In genomic region chr2:96770451-96770850, GRCh38 we compare ENCODE assay signal across 1 cellular context.
TF ChIP-seq lines count a peak whose summit lies in the region.

No MANE protein-coding gene starts in this region.

TF ChIP-seq in HepG2, 621 proteins besides CTCF, POLR2A, EP300 and RAD21:
- 0 out of 2 replicates have a peak, but pooled peaks have one; percentile 5 for TF ChIP-seq HDAC2 (CRISPR knock-in tag; IDR thresholded peaks at IDR 0.05)
- TF ChIP-seq, protein P1, sequence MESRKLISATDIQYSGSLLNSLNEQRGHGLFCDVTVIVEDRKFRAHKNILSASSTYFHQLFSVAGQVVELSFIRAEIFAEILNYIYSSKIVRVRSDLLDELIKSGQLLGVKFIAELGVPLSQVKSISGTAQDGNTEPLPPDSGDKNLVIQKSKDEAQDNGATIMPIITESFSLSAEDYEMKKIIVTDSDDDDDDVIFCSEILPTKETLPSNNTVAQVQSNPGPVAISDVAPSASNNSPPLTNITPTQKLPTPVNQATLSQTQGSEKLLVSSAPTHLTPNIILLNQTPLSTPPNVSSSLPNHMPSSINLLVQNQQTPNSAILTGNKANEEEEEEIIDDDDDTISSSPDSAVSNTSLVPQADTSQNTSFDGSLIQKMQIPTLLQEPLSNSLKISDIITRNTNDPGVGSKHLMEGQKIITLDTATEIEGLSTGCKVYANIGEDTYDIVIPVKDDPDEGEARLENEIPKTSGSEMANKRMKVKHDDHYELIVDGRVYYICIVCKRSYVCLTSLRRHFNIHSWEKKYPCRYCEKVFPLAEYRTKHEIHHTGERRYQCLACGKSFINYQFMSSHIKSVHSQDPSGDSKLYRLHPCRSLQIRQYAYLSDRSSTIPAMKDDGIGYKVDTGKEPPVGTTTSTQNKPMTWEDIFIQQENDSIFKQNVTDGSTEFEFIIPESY (CRISPR knock-in tag; IDR thresholded peaks at IDR 0.05) = peak; percentile 58; the same call in 1 of the 2 replicates
- TF ChIP-seq MIER2 (CRISPR knock-in tag; IDR thresholded peaks at IDR 0.05) = no peak
- TF ChIP-seq HNRNPK (IDR thresholded peaks at IDR 0.05; ENCODE audit: low read depth, low read length, poor library complexity, severe bottlenecking) = no peak
- TF ChIP-seq, protein P2, sequence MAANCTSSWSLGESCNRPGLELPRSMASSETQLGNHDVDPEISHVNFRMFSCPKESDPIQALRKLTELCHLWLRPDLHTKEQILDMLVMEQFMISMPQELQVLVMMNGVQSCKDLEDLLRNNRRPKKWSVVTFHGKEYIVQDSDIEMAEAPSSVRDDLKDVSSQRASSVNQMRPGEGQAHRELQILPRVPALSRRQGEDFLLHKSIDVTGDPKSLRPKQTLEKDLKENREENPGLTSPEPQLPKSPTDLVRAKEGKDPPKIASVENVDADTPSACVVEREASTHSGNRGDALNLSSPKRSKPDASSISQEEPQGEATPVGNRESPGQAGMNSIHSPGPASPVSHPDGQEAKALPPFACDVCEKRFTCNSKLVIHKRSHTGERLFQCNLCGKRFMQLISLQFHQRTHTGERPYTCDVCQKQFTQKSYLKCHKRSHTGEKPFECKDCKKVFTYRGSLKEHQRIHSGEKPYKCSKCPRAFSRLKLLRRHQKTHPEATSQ (CRISPR knock-in tag; IDR thresholded peaks at IDR 0.05; ENCODE audit: borderline replicate concordance) = no peak
- TF ChIP-seq, protein P3, sequence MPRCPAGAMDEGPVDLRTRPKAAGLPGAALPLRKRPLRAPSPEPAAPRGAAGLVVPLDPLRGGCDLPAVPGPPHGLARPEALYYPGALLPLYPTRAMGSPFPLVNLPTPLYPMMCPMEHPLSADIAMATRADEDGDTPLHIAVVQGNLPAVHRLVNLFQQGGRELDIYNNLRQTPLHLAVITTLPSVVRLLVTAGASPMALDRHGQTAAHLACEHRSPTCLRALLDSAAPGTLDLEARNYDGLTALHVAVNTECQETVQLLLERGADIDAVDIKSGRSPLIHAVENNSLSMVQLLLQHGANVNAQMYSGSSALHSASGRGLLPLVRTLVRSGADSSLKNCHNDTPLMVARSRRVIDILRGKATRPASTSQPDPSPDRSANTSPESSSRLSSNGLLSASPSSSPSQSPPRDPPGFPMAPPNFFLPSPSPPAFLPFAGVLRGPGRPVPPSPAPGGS (CRISPR knock-in tag; IDR thresholded peaks at IDR 0.05) = 0 out of 2 replicates have a peak, but pooled peaks have one; percentile 37
- TF ChIP-seq ZNF713 (CRISPR knock-in tag; IDR thresholded peaks at IDR 0.05) = no peak
- TF ChIP-seq PHF20 (CRISPR knock-in tag; IDR thresholded peaks at IDR 0.05) = no peak
- no peak for TF ChIP-seq TBP (CRISPR knock-in tag; IDR thresholded peaks at IDR 0.05)
- TF ChIP-seq, protein P4, sequence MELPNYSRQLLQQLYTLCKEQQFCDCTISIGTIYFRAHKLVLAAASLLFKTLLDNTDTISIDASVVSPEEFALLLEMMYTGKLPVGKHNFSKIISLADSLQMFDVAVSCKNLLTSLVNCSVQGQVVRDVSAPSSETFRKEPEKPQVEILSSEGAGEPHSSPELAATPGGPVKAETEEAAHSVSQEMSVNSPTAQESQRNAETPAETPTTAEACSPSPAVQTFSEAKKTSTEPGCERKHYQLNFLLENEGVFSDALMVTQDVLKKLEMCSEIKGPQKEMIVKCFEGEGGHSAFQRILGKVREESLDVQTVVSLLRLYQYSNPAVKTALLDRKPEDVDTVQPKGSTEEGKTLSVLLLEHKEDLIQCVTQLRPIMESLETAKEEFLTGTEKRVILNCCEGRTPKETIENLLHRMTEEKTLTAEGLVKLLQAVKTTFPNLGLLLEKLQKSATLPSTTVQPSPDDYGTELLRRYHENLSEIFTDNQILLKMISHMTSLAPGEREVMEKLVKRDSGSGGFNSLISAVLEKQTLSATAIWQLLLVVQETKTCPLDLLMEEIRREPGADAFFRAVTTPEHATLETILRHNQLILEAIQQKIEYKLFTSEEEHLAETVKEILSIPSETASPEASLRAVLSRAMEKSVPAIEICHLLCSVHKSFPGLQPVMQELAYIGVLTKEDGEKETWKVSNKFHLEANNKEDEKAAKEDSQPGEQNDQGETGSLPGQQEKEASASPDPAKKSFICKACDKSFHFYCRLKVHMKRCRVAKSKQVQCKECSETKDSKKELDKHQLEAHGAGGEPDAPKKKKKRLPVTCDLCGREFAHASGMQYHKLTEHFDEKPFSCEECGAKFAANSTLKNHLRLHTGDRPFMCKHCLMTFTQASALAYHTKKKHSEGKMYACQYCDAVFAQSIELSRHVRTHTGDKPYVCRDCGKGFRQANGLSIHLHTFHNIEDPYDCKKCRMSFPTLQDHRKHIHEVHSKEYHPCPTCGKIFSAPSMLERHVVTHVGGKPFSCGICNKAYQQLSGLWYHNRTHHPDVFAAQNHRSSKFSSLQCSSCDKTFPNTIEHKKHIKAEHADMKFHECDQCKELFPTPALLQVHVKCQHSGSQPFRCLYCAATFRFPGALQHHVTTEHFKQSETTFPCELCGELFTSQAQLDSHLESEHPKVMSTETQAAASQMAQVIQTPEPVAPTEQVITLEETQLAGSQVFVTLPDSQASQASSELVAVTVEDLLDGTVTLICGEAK (IDR thresholded peaks at IDR 0.05) = no peak
- TF ChIP-seq, protein P4 (CRISPR knock-in tag; IDR thresholded peaks at IDR 0.05) = 0 out of 2 replicates have a peak, but pooled peaks have one; percentile 23
- no peak for TF ChIP-seq FOSL2 (CRISPR knock-in tag; IDR thresholded peaks at IDR 0.05)
- 0 out of 2 replicates have a peak, but pooled peaks have one; percentile 22 for TF ChIP-seq EED (CRISPR knock-in tag; IDR thresholded peaks at IDR 0.05)
- TF ChIP-seq KDM6A (CRISPR knock-in tag; IDR thresholded peaks at IDR 0.05; ENCODE audit: low read depth) = no peak
- peak; percentile 34; the same call in 1 of the 2 replicates for TF ChIP-seq ZBTB38 (CRISPR knock-in tag; IDR thresholded peaks at IDR 0.05)
